20 cellular contexts compared by ENCODE assay signal in the genomic region with DNA sequence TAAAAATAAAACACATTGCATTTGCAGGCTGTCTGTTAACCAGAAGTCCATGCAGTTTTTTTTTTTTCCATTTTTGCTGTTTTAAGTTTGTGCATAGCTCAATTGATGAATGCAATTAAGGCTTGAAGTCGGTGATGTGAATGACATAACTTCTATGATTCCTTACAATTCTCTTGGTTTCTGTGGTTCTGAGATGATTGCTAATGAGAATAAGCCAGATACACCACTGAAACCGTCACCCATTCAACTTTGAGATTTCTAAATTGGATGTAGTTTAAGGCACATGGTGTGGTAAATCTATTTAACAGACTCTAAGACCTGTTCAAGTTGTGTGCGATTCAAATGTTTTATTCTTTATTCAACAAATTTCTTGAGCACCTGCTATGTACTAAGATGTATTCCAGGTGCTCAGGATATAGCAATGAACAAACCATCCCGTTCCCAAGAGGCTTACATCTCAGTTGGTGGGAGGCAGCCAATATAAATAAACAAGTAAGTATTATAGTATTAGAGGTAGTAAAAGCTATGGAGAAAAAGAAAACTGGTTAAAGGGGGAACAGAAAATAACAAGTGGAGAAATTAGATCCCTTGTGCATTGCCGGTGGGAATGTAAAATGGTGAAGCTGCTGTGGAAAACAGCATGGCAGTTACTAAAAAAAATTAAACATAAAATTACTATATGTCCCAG. TPM values are rescaled to one million over a fixed set of nuclear protein-coding genes. Genes with fewer than 3 reads are reported as not detected.
DNase-seq lines count a peak whose midpoint lies in the region; ATAC-seq and TF ChIP-seq lines count a peak whose summit lies in the region.
"Had no signal": no experiment of that assay in that cellular context is flagged by ENCODE, and none has a peak within 500 bp of the region (broad histone marks: within the 10 kb centered on the region; RNA-seq: fewer than 3 reads in every experiment).

No MANE protein-coding gene starts in this region.

- H3K9me3 ChIP-seq in CD4-positive, CD25-positive, alpha-beta regulatory T cell (ENCODE audit: control insufficient read depth in 2 of 2, low read length in 2 of 2): no peaks in the 10 kb centered on the region
- H3K9me3 ChIP-seq in HEK293 (ENCODE audit: control insufficient read depth, insufficient read depth, low read depth, low read length) (no peaks in the 10 kb centered on the region), adrenal gland (replicated peaks in 1 of 3) (no peaks in the 10 kb centered on the region), PC-3 (ENCODE audit: low read length) (no peaks in the 10 kb centered on the region)
- H3K9me3 ChIP-seq: SJCRH30 had no signal

- peak overlapping the region in 1 of 3 donors; percentile 4 for H3K27ac Mint-ChIP-seq in CD4-positive, CD25-positive, alpha-beta regulatory T cell
- no peak overlapping the region for H3K27ac Mint-ChIP-seq in activated T-helper 17 cell treated with anti-CD3 and anti-CD28 coated beads, Interleukin-2, amount 50 U/mL, for 72 hours
- peak overlapping the region in 4 of 6 donors; percentile 24 to 97 (median 82) for H3K27ac Mint-ChIP-seq in naive B cell

- no peak overlapping the region for H3K4me3 ChIP-seq in CD4-positive, CD25-positive, alpha-beta regulatory T cell (ENCODE audit: low read depth, low read length)
- no peak overlapping the region for H3K4me3 ChIP-seq in HEK293 (ENCODE audit: low read depth, low read length)
- H3K4me3 ChIP-seq in adrenal gland: no peak overlapping the region
- no peak overlapping the region for H3K4me3 ChIP-seq in PC-3 (ENCODE audit: low read length)
- H3K4me3 ChIP-seq: GM23248, SJCRH30 had no signal

- H3K36me3 Mint-ChIP-seq in CD4-positive, CD25-positive, alpha-beta regulatory T cell: peaks cover 30% of the 10 kb centered on the region
- H3K36me3 Mint-ChIP-seq in activated T-helper 17 cell treated with anti-CD3 and anti-CD28 coated beads, Interleukin-2, amount 50 U/mL, for 72 hours (ENCODE audit: low read depth): peaks cover 70% of the 10 kb centered on the region
- peaks cover 36 to 41% of the 10 kb centered on the region in 2 donors for H3K36me3 Mint-ChIP-seq in naive B cell

- peaks cover 41% of the 10 kb centered on the region for H3K4me1 ChIP-seq in CD4-positive, CD25-positive, alpha-beta regulatory T cell (ENCODE audit: control insufficient read depth, insufficient read depth, low read length, poor library complexity, severe bottlenecking)
- H3K4me1 ChIP-seq in HEK293 (ENCODE audit: control insufficient read depth, insufficient read depth, low read length) (peaks cover 13% of the 10 kb centered on the region), adrenal gland (replicated peaks in 1 of 2) (peaks cover 8 to 32% of the 10 kb centered on the region in 2 donors), PC-3 (ENCODE audit: insufficient read depth, low read length) (peaks cover 21% of the 10 kb centered on the region)
- H3K4me1 ChIP-seq: SJCRH30 had no signal

- peaks cover 22 to 59% (median 41%) of the 10 kb centered on the region in 4 donors for H3K4me1 Mint-ChIP-seq in CD4-positive, CD25-positive, alpha-beta regulatory T cell
- H3K4me1 Mint-ChIP-seq in activated T-helper 17 cell treated with anti-CD3 and anti-CD28 coated beads, Interleukin-2, amount 50 U/mL, for 72 hours: peaks cover 28% of the 10 kb centered on the region
- H3K4me1 Mint-ChIP-seq in naive B cell: peaks cover 63 to 73% (median 72%) of the 10 kb centered on the region in 3 donors

- peak overlapping the region; percentile 23 to 98 (median 64) for H3K4me3 Mint-ChIP-seq in CD4-positive, CD25-positive, alpha-beta regulatory T cell
- peak overlapping the region; percentile 94 for H3K4me3 Mint-ChIP-seq in activated T-helper 17 cell treated with anti-CD3 and anti-CD28 coated beads, Interleukin-2, amount 50 U/mL, for 72 hours
- H3K4me3 Mint-ChIP-seq in naive B cell: peak overlapping the region; percentile 92 to 100 (median 99)

- no peak for DNase-seq in CD4-positive, CD25-positive, alpha-beta regulatory T cell
- no peak for DNase-seq in naive B cell
- no peak for DNase-seq in adrenal gland
- DNase-seq in PC-3: no peak
- DNase-seq: ACHN; CD8-positive, alpha-beta memory T cell; DMS79 treated with DMSO at 0.1 percent for 48 hours; GM23248; HCEC 1CT; KBM-7; NCI-H1436 treated with DMSO at 0.1 percent for 48 hours; NCI-H2029 treated with DMSO at 0.1 percent for 48 hours; NCI-H2171 treated with DMSO at 0.1 percent for 48 hours; NCI-H446 treated with DMSO at 0.1 percent for 48 hours; NCI-H748 treated with DMSO at 0.1 percent for 48 hours; SJCRH30 had no signal

- H3K27me3 Mint-ChIP-seq in CD4-positive, CD25-positive, alpha-beta regulatory T cell: peaks cover 4% of the 10 kb centered on the region
- H3K27me3 Mint-ChIP-seq in activated T-helper 17 cell treated with anti-CD3 and anti-CD28 coated beads, Interleukin-2, amount 50 U/mL, for 72 hours: no peaks in the 10 kb centered on the region
- H3K27me3 Mint-ChIP-seq in naive B cell: no peaks in the 10 kb centered on the region
- H3K27me3 Mint-ChIP-seq: CD8-positive, alpha-beta memory T cell had no signal

- H3F3A ChIP-seq in PC-3 (ENCODE audit: low read length, unreplicated experiment): no peaks in the 10 kb centered on the region

- no TSS peak for BruUV-seq in PC-3 (replicated peaks; lab: Mats Ljungman, UMichigan)

- no peak overlapping the region for H3K27ac ChIP-seq in CD4-positive, CD25-positive, alpha-beta regulatory T cell (ENCODE audit: insufficient read depth, low read length, poor library complexity, severe bottlenecking)
- H3K27ac ChIP-seq in HEK293 (ENCODE audit: extremely low read depth, low read depth, low read length) (no peak overlapping the region), adrenal gland (no peak overlapping the region), PC-3 (ENCODE audit: low read length) (no peak overlapping the region)
- H3K27ac ChIP-seq: GM23248, RWPE1, SJCRH30 had no signal

- intact Hi-C loops in adrenal gland (cut with DNase I) (loop anchor here (10.0 kb wide), 2 partner anchors 78 to 138 kb away; no protein-coding TSS in a partner anchor), PC-3 (cut with micrococcal nuclease) (no loop called here)

- H3K4me2 ChIP-seq in PC-3 (ENCODE audit: low read length): no peak overlapping the region

- H3K9me3 Mint-ChIP-seq in CD4-positive, CD25-positive, alpha-beta regulatory T cell: no peaks in the 10 kb centered on the region
- H3K9me3 Mint-ChIP-seq in activated T-helper 17 cell treated with anti-CD3 and anti-CD28 coated beads, Interleukin-2, amount 50 U/mL, for 72 hours: no peaks in the 10 kb centered on the region
- H3K9me3 Mint-ChIP-seq in naive B cell: peaks cover 0 to 2% (median 0%) of the 10 kb centered on the region in 7 donors
- H3K9me3 Mint-ChIP-seq: CD8-positive, alpha-beta memory T cell had no signal

- peaks cover 29% of the 10 kb centered on the region; the same call in 1 of the 2 replicates for H3K79me2 ChIP-seq in PC-3 (ENCODE audit: low read length)

- H4K20me1 ChIP-seq in PC-3 (ENCODE audit: low read length): peaks cover 9% of the 10 kb centered on the region; the same call in 1 of the 2 replicates

- no peak for TF ChIP-seq CTCF in HEK293 (tag by site-specific recombination; IDR thresholded peaks at IDR 0.05)
- TF ChIP-seq CTCF in adrenal gland (IDR thresholded peaks at IDR 0.05): no peak
- no peak for TF ChIP-seq CTCF in PC-3 (conservative IDR thresholded peaks at IDR 0.05; ENCODE audit: low read depth, low read length)

- no peak overlapping the region for H2AFZ ChIP-seq in PC-3 (ENCODE audit: low read length)
- H2AFZ ChIP-seq: GM23248 had no signal

- POLR2A ChIA-PET in HEK293 (lab: Yijun Ruan, JAX) (interaction anchor here (1.0 kb wide), 1 partner anchor 24 kb away, joined by 3 read pairs; no protein-coding TSS in a partner anchor), PC-3 (lab: Charles Lee; ENCODE audit: unreplicated experiment) (no interaction called here)

- H3K36me3 ChIP-seq in CD4-positive, CD25-positive, alpha-beta regulatory T cell (ENCODE audit: control insufficient read depth, insufficient read depth, low read length): peaks cover 10% of the 10 kb centered on the region
- peaks cover 0 to 3% of the 10 kb centered on the region in 2 experiments; a peak in 2 of 3 replicates for H3K36me3 ChIP-seq in HEK293 (ENCODE audit: control insufficient read depth in 2 of 2, insufficient read depth in 1 of 2, low read length in 2 of 2)
- no peaks in the 10 kb centered on the region for H3K36me3 ChIP-seq in adrenal gland (replicated peaks in 1 of 2)
- no peaks in the 10 kb centered on the region; the same call in 1 of the 2 replicates for H3K36me3 ChIP-seq in PC-3 (ENCODE audit: low read depth, low read length)
- H3K36me3 ChIP-seq: SJCRH30 had no signal

- TF ChIP-seq POLR2A in adrenal gland (IDR thresholded peaks at IDR 0.05): no peak

- CTCF ChIA-PET in HEK293 (lab: Yijun Ruan, JAX): no interaction called here
- CTCF ChIA-PET in PC-3 (lab: Charles Lee): no interaction called here

- H3K27me3 ChIP-seq in CD4-positive, CD25-positive, alpha-beta regulatory T cell (ENCODE audit: control insufficient read depth, insufficient read depth, low read length): no peaks in the 10 kb centered on the region
- no peaks in the 10 kb centered on the region for H3K27me3 ChIP-seq in adrenal gland
- H3K27me3 ChIP-seq in PC-3 (ENCODE audit: low read length): no peaks in the 10 kb centered on the region
- H3K27me3 ChIP-seq: SJCRH30 had no signal

- H3K9me2 ChIP-seq in PC-3 (replicated peaks; ENCODE audit: low read length): no peaks in the 10 kb centered on the region

- 73 to 84% (median 75%) methylated on average over 5 of the region's 5 CpGs for WGBS in adrenal gland, 4 donors

- no peak for ATAC-seq in CD4-positive, CD25-positive, alpha-beta regulatory T cell (ENCODE audit: low read depth in 2 of 2)
- no peak for ATAC-seq in activated T-helper 17 cell treated with anti-CD3 and anti-CD28 coated beads, Interleukin-2, amount 50 U/mL, for 72 hours (replicated peaks)
- no peak for ATAC-seq in naive B cell (ENCODE audit: low read depth in 2 of 2)
- ATAC-seq in PC-3: no peak
- ATAC-seq in HG02852 (IDR thresholded peaks at IDR 0.05; ENCODE audit: unreplicated experiment): no peak

- no peak overlapping the region for H3K9ac ChIP-seq in PC-3 (ENCODE audit: low read length)
- H3K9ac ChIP-seq: GM23248 had no signal

RNA-seq across cellular contexts. Expression of gene ITPR1, which starts 4.0 kb away (rescaled TPM):
- 97.5 TPM for total RNA-seq in CD4-positive, CD25-positive, alpha-beta regulatory T cell
- 10 to 100 TPM in 1 of 4 donors, 1 to 10 TPM in 3; 6.9 to 11.1 (median 8.6) TPM for polyA plus RNA-seq in CD4-positive, CD25-positive, alpha-beta regulatory T cell
- total RNA-seq in activated T-helper 17 cell treated with anti-CD3 and anti-CD28 coated beads, Interleukin-2, amount 50 U/mL, for 72 hours: 10 to 100 TPM; 78.5 to 84.6 TPM
- polyA plus RNA-seq in naive B cell (ENCODE audit: low read depth in 6 of 6) (100 to 1,000 TPM in 1 of 6 donors, 10 to 100 TPM in 5; 54.8 to 110 (median 87.3) TPM), adrenal gland (10 to 100 TPM; 21.6 to 71.4 (median 24.9) TPM)
- total RNA-seq in adrenal gland (100 to 1,000 TPM in 1 of 8 donors, 10 to 100 TPM in 7; 55.8 to 110 (median 82.0) TPM), PC-3 (2014; rRNA removed) (48.5 and 57.5 TPM in 2 replicates)

RNA-seq across cellular contexts. Expression of gene SUMF1, which starts 30.1 kb away (rescaled TPM):
- 10.5 TPM for total RNA-seq in CD4-positive, CD25-positive, alpha-beta regulatory T cell
- polyA plus RNA-seq in CD4-positive, CD25-positive, alpha-beta regulatory T cell: 10 to 100 TPM; 21.2 to 28.0 (median 23.3) TPM
- 1 to 10 TPM; 5.9 to 7.6 TPM for total RNA-seq in activated T-helper 17 cell treated with anti-CD3 and anti-CD28 coated beads, Interleukin-2, amount 50 U/mL, for 72 hours
- 10 to 100 TPM; 18.8 to 27.6 (median 22.2) TPM for polyA plus RNA-seq in naive B cell (ENCODE audit: low read depth in 6 of 6)
- total RNA-seq in adrenal gland: 100 to 1,000 TPM in 1 of 8 donors, 10 to 100 TPM in 7; 27.0 to 109 (median 41.7) TPM
- polyA plus RNA-seq in adrenal gland: 10 to 100 TPM in 2 of 3 donors, 1 to 10 TPM in 1; 8.0 to 23.3 (median 11.5) TPM
- total RNA-seq in PC-3 (2014; rRNA removed): 79.1 and 81.5 TPM in 2 replicates
